In genomic region chr2:74414913-74415761, GRCh38 we compare ENCODE assay signal across 8 cellular contexts. TPM values are rescaled to one million over a fixed set of nuclear protein-coding genes. Genes with fewer than 3 reads are reported as not detected.
DNase-seq lines count a peak whose midpoint lies in the region; ATAC-seq and TF ChIP-seq lines count a peak whose summit lies in the region.

No MANE protein-coding gene starts in this region.

- H3K27me3 Mint-ChIP-seq in activated T-cell treated with anti-CD3 and anti-CD28 coated beads, Interleukin-2, amount 50 U/mL, for 4 hours (ENCODE audit: low read depth) = peaks cover 14% of the 10 kb centered on the region

- peak overlapping the region; percentile 12 for H3K4me3 ChIP-seq in A673 (ENCODE audit: low read depth, low read length, poor library complexity, severe bottlenecking)

- peaks cover 21% of the 10 kb centered on the region for H3K4me1 Mint-ChIP-seq in activated T-cell treated with anti-CD3 and anti-CD28 coated beads, Interleukin-2, amount 50 U/mL, for 4 hours (ENCODE audit: low read depth)

- in situ Hi-C loops in KBM-7 (cut with MboI; ENCODE audit: low pct_unique_long_range_greater_than_20kb, low sequenced_read_pairs) = no loop called here

- H3K4me3 Mint-ChIP-seq in activated T-cell treated with anti-CD3 and anti-CD28 coated beads, Interleukin-2, amount 50 U/mL, for 4 hours = peak overlapping the region; percentile 59

- TF ChIP-seq CTCF in A673 (conservative IDR thresholded peaks at IDR 0.05; ENCODE audit: low read depth, low read length) = no peak

- BruUV-seq in A673 (replicated peaks; lab: Mats Ljungman, UMichigan) = no TSS peak

- CTCF ChIA-PET in A673 (lab: Charles Lee) = no interaction called here

- no peaks in the 10 kb centered on the region for H3K9me3 Mint-ChIP-seq in activated T-cell treated with anti-CD3 and anti-CD28 coated beads, Interleukin-2, amount 50 U/mL, for 4 hours

- intact Hi-C loops in A673 (cut with micrococcal nuclease; ENCODE audit: unreplicated experiment) = no loop called here
- intact Hi-C loops in sciatic nerve (cut with DNase I) = no loop called here

- DNase-seq in A673 (ENCODE audit: low spot score) (no peak), germinal center (ENCODE audit: low spot score) (peak; percentile 59), sciatic nerve (ENCODE audit: low spot score) (peak; percentile 80), occipital lobe (lab: John Stamatoyannopoulos, UW) (no peak), globus pallidus (ENCODE audit: low spot score) (no peak), KBM-7 (no peak)
- peak; percentile 17 for DNase-seq in activated T-cell treated with anti-CD3 and anti-CD28 coated beads, Interleukin-2, amount 50 U/mL, for 4 hours

- no peaks in the 10 kb centered on the region for H3K36me3 Mint-ChIP-seq in activated T-cell treated with anti-CD3 and anti-CD28 coated beads, Interleukin-2, amount 50 U/mL, for 4 hours (ENCODE audit: insufficient read depth)

- ATAC-seq in GM18498 (IDR thresholded peaks at IDR 0.05; ENCODE audit: unreplicated experiment) = peak; percentile 45
- peak; percentile 56 to 66 for ATAC-seq in activated T-cell treated with anti-CD3 and anti-CD28 coated beads, Interleukin-2, amount 50 U/mL, for 4 hours
- ATAC-seq in sciatic nerve = peak; percentile 85

- POLR2A ChIA-PET in A673 (lab: Charles Lee; ENCODE audit: low non-redundant PET) = no interaction called here

- no peaks in the 10 kb centered on the region for H3K9me3 ChIP-seq in A673 (ENCODE audit: low read depth, low read length, poor library complexity, severe bottlenecking)

- H3K36me3 ChIP-seq in A673 (ENCODE audit: insufficient read depth, low read length, poor library complexity, severe bottlenecking) = no peaks in the 10 kb centered on the region

- H3K27ac ChIP-seq in A673 (ENCODE audit: low read depth, low read length, poor library complexity, severe bottlenecking) = no peak overlapping the region

- no peaks in the 10 kb centered on the region for H3K4me1 ChIP-seq in A673 (ENCODE audit: insufficient read depth, low read length, poor library complexity, severe bottlenecking)

- no peaks in the 10 kb centered on the region for H3K27me3 ChIP-seq in A673 (replicated peaks; ENCODE audit: insufficient read depth, low read depth, low read length, poor library complexity)

RNA-seq across cellular contexts. Expression of gene C2orf81, which starts 6.3 kb away (rescaled TPM):
- 1.6 and 1.9 TPM in 2 replicates for total RNA-seq in A673 (2021)
- total RNA-seq in activated T-cell treated with anti-CD3 and anti-CD28 coated beads, Interleukin-2, amount 50 U/mL, for 4 hours = 1 to 10 TPM; 1.3 to 1.4 (median 1.4) TPM
- total RNA-seq in sciatic nerve = 4.4 TPM
- total RNA-seq in occipital lobe = 0.62 TPM

RNA-seq across cellular contexts. Expression of gene WDR54, which starts 6.4 kb away (rescaled TPM):
- total RNA-seq in A673 (2021) = 41.1 and 51.1 TPM in 2 replicates
- 10 to 100 TPM; 29.1 to 32.1 (median 31.3) TPM for total RNA-seq in activated T-cell treated with anti-CD3 and anti-CD28 coated beads, Interleukin-2, amount 50 U/mL, for 4 hours
- total RNA-seq in sciatic nerve = 14.0 TPM
- 30.7 TPM for total RNA-seq in occipital lobe

RNA-seq across cellular contexts. Expression of gene RTKN, which starts 26.6 kb away (rescaled TPM):
- 27.0 and 29.6 TPM in 2 replicates for total RNA-seq in A673 (2021)
- 1 to 10 TPM in 1 of 3 donors, under 1 TPM in 2; 0.47 to 1.0 (median 0.71) TPM for total RNA-seq in activated T-cell treated with anti-CD3 and anti-CD28 coated beads, Interleukin-2, amount 50 U/mL, for 4 hours
- total RNA-seq in sciatic nerve = 76.0 TPM
- 6.7 TPM for total RNA-seq in occipital lobe

RNA-seq across cellular contexts. Expression of gene DCTN1, which starts 35.0 kb away (rescaled TPM):
- 172 and 177 TPM in 2 replicates for total RNA-seq in A673 (2021)
- total RNA-seq in activated T-cell treated with anti-CD3 and anti-CD28 coated beads, Interleukin-2, amount 50 U/mL, for 4 hours = 10 to 100 TPM; 94.4 to 97.7 (median 97.6) TPM
- total RNA-seq in sciatic nerve = 146 TPM
- 97.2 TPM for total RNA-seq in occipital lobe

RNA-seq across cellular contexts. Expression of gene INO80B, which starts 39.8 kb away (rescaled TPM):
- total RNA-seq in A673 (2021) = 29.9 and 34.9 TPM in 2 replicates
- 10 to 100 TPM; 49.3 to 72.6 (median 55.8) TPM for total RNA-seq in activated T-cell treated with anti-CD3 and anti-CD28 coated beads, Interleukin-2, amount 50 U/mL, for 4 hours
- 38.2 TPM for total RNA-seq in sciatic nerve
- 15.3 TPM for total RNA-seq in occipital lobe

Comparison
In these comparisons a context has a peak if more than half of its experiments do, and no peak if none do; other contexts are left out.
1. DNase-seq: peak in activated T-cell treated with anti-CD3 and anti-CD28 coated beads, Interleukin-2, amount 50 U/mL, for 4 hours (single experiment), germinal center (single experiment) and sciatic nerve (single experiment); none in A673 (single experiment), occipital lobe (single experiment), globus pallidus (single experiment) and KBM-7 (single experiment).
2. Peak in every context shown above with its lines, with median percentiles within 50 percentile points of each other: ATAC-seq.